ENCODE assay signal across 13 cellular contexts in genomic region chr1:172383541-172383940, GRCh38. TPM values are rescaled to one million over a fixed set of nuclear protein-coding genes. Genes with fewer than 3 reads are reported as not detected.
DNase-seq lines count a peak whose midpoint lies in the region; ATAC-seq and TF ChIP-seq lines count a peak whose summit lies in the region.
"Had no signal": no experiment of that assay in that cellular context is flagged by ENCODE, and none has a peak within 500 bp of the region (broad histone marks: within the 10 kb centered on the region; RNA-seq: fewer than 3 reads in every experiment).

No MANE protein-coding gene starts in this region.

- peaks cover 17% of the 10 kb centered on the region for H3K4me1 Mint-ChIP-seq in endodermal cell

- peaks cover 1% of the 10 kb centered on the region for H3K36me3 Mint-ChIP-seq in endodermal cell (ENCODE audit: low read depth)

- H3K36me3 ChIP-seq in ACC112 (ENCODE audit: insufficient read depth, low read length) = no peaks in the 10 kb centered on the region
- H3K36me3 ChIP-seq in HUES6 (ENCODE audit: control insufficient read depth, insufficient read depth, low read length) = no peaks in the 10 kb centered on the region
- no peaks in the 10 kb centered on the region for H3K36me3 ChIP-seq in endodermal cell (ENCODE audit: control insufficient read depth, insufficient read depth, low read length)
- H3K36me3 ChIP-seq: BE2C, upper lobe of right lung had no signal

- H3K79me2 ChIP-seq in ACC112 (ENCODE audit: control insufficient read depth, insufficient read depth, low read length, unreplicated experiment) = no peaks in the 10 kb centered on the region

- 64 to 78% methylated on average over 2 to 3 of the region's 3 CpGs for WGBS in endodermal cell (ENCODE audit: insufficient coverage in 1 of 2, insufficient read length in 1 of 2), 2 experiments

- H3K27me3 ChIP-seq in ACC112 (ENCODE audit: insufficient read depth, low read length) (no peaks in the 10 kb centered on the region), HUES6 (ENCODE audit: control insufficient read depth, insufficient read depth, low read length) (no peaks in the 10 kb centered on the region), endodermal cell (ENCODE audit: control insufficient read depth, insufficient read depth, low read length, poor library complexity, severe bottlenecking) (no peaks in the 10 kb centered on the region)
- H3K27me3 ChIP-seq: BE2C, upper lobe of right lung had no signal

- H3K4me3 Mint-ChIP-seq in endodermal cell = no peak overlapping the region

- H3K9me3 ChIP-seq in HUES6 (ENCODE audit: control insufficient read depth, insufficient read depth, low read depth, low read length) (no peaks in the 10 kb centered on the region), endodermal cell (ENCODE audit: control insufficient read depth, low read length) (no peaks in the 10 kb centered on the region)
- H3K9me3 ChIP-seq: BE2C, upper lobe of right lung had no signal

- no peak overlapping the region for H3K4me3 ChIP-seq in ACC112 (ENCODE audit: low read depth, low read length)
- H3K4me3 ChIP-seq in HUES6 (ENCODE audit: low read depth, low read length) = no peak overlapping the region
- H3K4me3 ChIP-seq in endodermal cell (ENCODE audit: low read length) = no peak overlapping the region
- H3K4me3 ChIP-seq: upper lobe of right lung had no signal

- peaks cover 24% of the 10 kb centered on the region for H3K4me1 ChIP-seq in ACC112 (ENCODE audit: control insufficient read depth, insufficient read depth, low read length, unreplicated experiment)
- H3K4me1 ChIP-seq in HUES6 (ENCODE audit: control insufficient read depth, insufficient read depth, low read length) = peaks cover 29% of the 10 kb centered on the region
- H3K4me1 ChIP-seq in endodermal cell (ENCODE audit: control insufficient read depth, insufficient read depth, low read length) = no peaks in the 10 kb centered on the region

- H3K9ac ChIP-seq in HUES6 (ENCODE audit: low read length) (no peak overlapping the region), endodermal cell (ENCODE audit: extremely low read depth, low read length, poor library complexity, severe bottlenecking) (no peak overlapping the region)

- no peak overlapping the region for H3K27ac Mint-ChIP-seq in endodermal cell

- no peak for DNase-seq in endodermal cell
- peak; percentile 25 for DNase-seq in myocyte (ENCODE audit: low read depth)
- no peak for DNase-seq in activated CD8-positive, alpha-beta memory T cell treated with anti-CD3 and anti-CD28 coated beads, Interleukin-2, amount 50 U/mL, for 4 hours
- DNase-seq in NCI-H748 treated with DMSO at 0.1 percent for 48 hours (lab: John Stamatoyannopoulos, UW) = no peak
- DNase-seq: BE2C, NCI-H524 treated with DMSO at 0.1 percent for 48 hours, upper lobe of right lung had no signal

- ATAC-seq in HG02642 (IDR thresholded peaks at IDR 0.05; ENCODE audit: poor library complexity, unreplicated experiment) (no peak), GM21526 (IDR thresholded peaks at IDR 0.05; ENCODE audit: low FRiP score, unreplicated experiment) (no peak)
- ATAC-seq: upper lobe of right lung had no signal

- H3K9me3 Mint-ChIP-seq in endodermal cell = no peaks in the 10 kb centered on the region

- TF ChIP-seq CTCF in endodermal cell (conservative IDR thresholded peaks at IDR 0.05) = no peak

- H2AFZ ChIP-seq in ACC112 (ENCODE audit: low read length, unreplicated experiment) = peak overlapping the region; percentile 76

- no peaks in the 10 kb centered on the region for H3K27me3 Mint-ChIP-seq in endodermal cell (ENCODE audit: insufficient read depth)

- no peak overlapping the region for H3K27ac ChIP-seq in ACC112 (ENCODE audit: low read depth, low read length)
- H3K27ac ChIP-seq in HUES6 (ENCODE audit: low read depth, low read length) = peak overlapping the region; percentile 49; the same call in 1 of the 2 replicates
- peak overlapping the region; percentile 68 for H3K27ac ChIP-seq in endodermal cell (ENCODE audit: low read depth, low read length)
- H3K27ac ChIP-seq: upper lobe of right lung had no signal

RNA-seq across cellular contexts. Expression of gene C1orf105, which starts 36.9 kb away (rescaled TPM):
- total RNA-seq in endodermal cell (not detected), myocyte (133 and 144 TPM in 2 replicates)
- not detected for polyA plus RNA-seq in endodermal cell (2013, experiment 1 of 2)
- polyA plus RNA-seq in endodermal cell (2013, experiment 2 of 2) = not detected
- polyA plus RNA-seq in myocyte (2012) = 35.5 TPM
- total RNA-seq: SK-MEL-5, upper lobe of right lung had no signal
- polyA plus RNA-seq: adipose tissue had no signal

Comparison
In these comparisons a context has a peak if more than half of its experiments do, and no peak if none do; other contexts are left out.
1. RNA of gene C1orf105, which starts 36.9 kb away (total RNA-seq): 133 to 144 TPM in myocyte; not detected in endodermal cell; every median in the first group is over 100 times any median in the second.